ENCODE assay signal across 1 cellular context in genomic region chr17:41456206-41456605, GRCh38.
A peak's percentile ranks its signal among the peaks of the same experiment; 100 is the strongest.
TF ChIP-seq lines count a peak whose summit lies in the region.

No MANE protein-coding gene starts in this region.

TF ChIP-seq in HepG2, 621 proteins besides CTCF, POLR2A, EP300 and RAD21:
- TF ChIP-seq ZNF362 (CRISPR knock-in tag; IDR thresholded peaks at IDR 0.05; ENCODE audit: borderline replicate concordance) (no peak), STAG1 (CRISPR knock-in tag; IDR thresholded peaks at IDR 0.05) (peak; percentile 77), SMC3 (IDR thresholded peaks at IDR 0.05; ENCODE audit: low read length) (peak; percentile 73)
TF ChIP-seq in HepG2: peak in this region for 2.
